In the genomic region with DNA sequence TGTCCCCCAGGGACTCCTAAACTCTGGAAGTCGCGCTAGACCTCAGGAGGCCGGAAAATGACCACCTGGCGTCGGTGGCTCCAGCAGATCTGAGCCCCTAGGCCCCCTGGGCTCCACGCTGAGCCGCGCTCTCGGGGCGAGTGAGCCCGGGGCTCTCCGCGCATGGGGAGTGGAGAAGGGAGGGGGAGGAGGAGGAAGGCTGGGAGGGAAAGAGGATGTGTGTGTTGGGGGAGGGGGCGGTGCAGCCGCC, we compare ENCODE assay signal across 7 cellular contexts. TPM values are rescaled to one million over a fixed set of nuclear protein-coding genes. Genes with fewer than 3 reads are reported as not detected.
DNase-seq lines count a peak whose midpoint lies in the region; ATAC-seq, FAIRE-seq and TF ChIP-seq lines count a peak whose summit lies in the region.

No MANE protein-coding gene starts in this region.

- H3K4me3 Mint-ChIP-seq in IgD-negative memory B cell, result peak overlapping the region; percentile 55 to 96 (median 79)

- peak overlapping the region; percentile 92 to 100 (median 93) for H3K27ac Mint-ChIP-seq in IgD-negative memory B cell

- H3K27me3 Mint-ChIP-seq in IgD-negative memory B cell, result peaks cover 80% of the 10 kb centered on the region

- WGBS in ovary, 3 donors, result 2 to 5% (median 3%) methylated on average over 15 of the region's 15 CpGs

- peaks cover 5% of the 10 kb centered on the region for H3K36me3 Mint-ChIP-seq in IgD-negative memory B cell

- H3K27ac ChIP-seq in ovary, result no peak overlapping the region
- H3K27ac ChIP-seq in caudate nucleus (ENCODE audit: low read depth, low read length), result no peak overlapping the region

- no peak for TF ChIP-seq EP300 in ovary (IDR thresholded peaks at IDR 0.05)

- H3K27me3 ChIP-seq in ovary, result peaks cover 35% of the 10 kb centered on the region

- H3K4me1 Mint-ChIP-seq in IgD-negative memory B cell, result peaks cover 14 to 18% (median 18%) of the 10 kb centered on the region in 3 donors

- H3K4me3 ChIP-seq in cardiac fibroblast (replicated peaks in 1 of 2; ENCODE audit: low read depth in 2 of 2, low read length in 2 of 2) (peak overlapping the region; percentile 46 to 62), ovary (peak overlapping the region; percentile 25)

- ATAC-seq in GM19395 (IDR thresholded peaks at IDR 0.05; ENCODE audit: unreplicated experiment), result peak; percentile 18

- intact Hi-C loops in ovary (cut with DNase I), result loop anchor here in 2 of 4 donors (10.0 kb wide), 1 partner anchor 160 kb away; a partner anchor contains a TSS

- H3K36me3 ChIP-seq in ovary, result no peaks in the 10 kb centered on the region

- DNase-seq in cardiac fibroblast (ENCODE audit: low read depth in 2 of 2) (no peak), ovary (no peak), Ammon's horn (ENCODE audit: low spot score) (no peak), urothelium cell line (ENCODE audit: low spot score) (no peak), caudate nucleus (lab: John Stamatoyannopoulos, UW) (no peak)

- FAIRE-seq in urothelium cell line (lab: Jason Lieb, UNC), result no peak

- H3K9me3 Mint-ChIP-seq in IgD-negative memory B cell, result peaks cover 0 to 16% (median 10%) of the 10 kb centered on the region in 3 donors

- TF ChIP-seq CTCF in cardiac fibroblast (IDR thresholded peaks at IDR 0.05; ENCODE audit: low read depth, low read length) (no peak), ovary (IDR thresholded peaks at IDR 0.05) (no peak)

- no peaks in the 10 kb centered on the region for H3K9me3 ChIP-seq in ovary

- TF ChIP-seq POLR2A in ovary (IDR thresholded peaks at IDR 0.05), result no peak

- H3K4me1 ChIP-seq in ovary (ENCODE audit: insufficient read depth), result peaks cover 6% of the 10 kb centered on the region

RNA-seq across cellular contexts. Expression of a gene that starts 0.9 kb away (rescaled TPM):
- polyA plus RNA-seq in IgD-negative memory B cell (not detected), ovary (under 1 TPM; 0.07 to 0.18 TPM)
- total RNA-seq in ovary, result under 1 TPM in 2 of 7 donors, not detected in 5; 0.15 to 0.20 TPM

RNA-seq across cellular contexts. Expression of a gene that starts 18.3 kb away (rescaled TPM):
- not detected for polyA plus RNA-seq in IgD-negative memory B cell
- under 1 TPM in 1 of 7 donors, not detected in 6; 0.12 TPM for total RNA-seq in ovary
- not detected for polyA plus RNA-seq in ovary
